Comparison of ENCODE assay signal across 21 cellular contexts in genomic region chr18:46321954-46322353, GRCh38.
A peak's percentile ranks its signal among the peaks of the same experiment; 100 is the strongest.
DNase-seq lines count a peak whose midpoint lies in the region; ATAC-seq and TF ChIP-seq lines count a peak whose summit lies in the region.
"Had no signal": no experiment of that assay in that cellular context is flagged by ENCODE, and none has a peak within 500 bp of the region (broad histone marks: within the 10 kb centered on the region; RNA-seq: fewer than 3 reads in every experiment).

No MANE protein-coding gene starts in this region.

- H3K4me3 Mint-ChIP-seq in type B pancreatic cell = peak overlapping the region; percentile 62
- H3K4me3 Mint-ChIP-seq: immature natural killer cell; naive thymus-derived CD4-positive, alpha-beta T cell had no signal

- H3K36me3 ChIP-seq in SK-N-MC (ENCODE audit: insufficient read depth, low read length) = no peaks in the 10 kb centered on the region
- H3K36me3 ChIP-seq in prostate gland = no peaks in the 10 kb centered on the region

- H3K9me3 Mint-ChIP-seq in activated naive CD4-positive, alpha-beta T cell treated with anti-CD3 and anti-CD28 coated beads, Interleukin-2, amount 50 U/mL, for 72 hours = no peaks in the 10 kb centered on the region
- H3K9me3 Mint-ChIP-seq in type B pancreatic cell = no peaks in the 10 kb centered on the region
- H3K9me3 Mint-ChIP-seq: immature natural killer cell; naive thymus-derived CD4-positive, alpha-beta T cell had no signal

- TF ChIP-seq CTCF in type B pancreatic cell (conservative IDR thresholded peaks at IDR 0.05) (no peak), prostate gland (IDR thresholded peaks at IDR 0.05) (no peak)

- H3K27me3 Mint-ChIP-seq in type B pancreatic cell = peaks cover 4% of the 10 kb centered on the region

- intact Hi-C loops in prostate gland (cut with DNase I) = no loop called here

- H3K27me3 ChIP-seq in prostate gland (replicated peaks; ENCODE audit: insufficient read depth) = no peaks in the 10 kb centered on the region

- ATAC-seq in activated naive CD4-positive, alpha-beta T cell treated with anti-CD3 and anti-CD28 coated beads, Interleukin-2, amount 50 U/mL, for 72 hours = no peak
- ATAC-seq in HG03460 (IDR thresholded peaks at IDR 0.05; ENCODE audit: unreplicated experiment) = no peak
- ATAC-seq: naive thymus-derived CD4-positive, alpha-beta T cell had no signal

- H3K27ac Mint-ChIP-seq in activated naive CD4-positive, alpha-beta T cell treated with anti-CD3 and anti-CD28 coated beads, Interleukin-2, amount 50 U/mL, for 72 hours = peak overlapping the region; percentile 5 to 38
- H3K27ac Mint-ChIP-seq in type B pancreatic cell = peak overlapping the region; percentile 86
- H3K27ac Mint-ChIP-seq: naive thymus-derived CD4-positive, alpha-beta T cell had no signal

- WGBS in prostate gland = 51% methylated on average over 5 of the region's 5 CpGs

- no peaks in the 10 kb centered on the region for H3K36me3 Mint-ChIP-seq in activated naive CD4-positive, alpha-beta T cell treated with anti-CD3 and anti-CD28 coated beads, Interleukin-2, amount 50 U/mL, for 72 hours
- no peaks in the 10 kb centered on the region for H3K36me3 Mint-ChIP-seq in type B pancreatic cell
- H3K36me3 Mint-ChIP-seq: immature natural killer cell; naive thymus-derived CD4-positive, alpha-beta T cell had no signal

- no peak for DNase-seq in activated naive CD4-positive, alpha-beta T cell treated with anti-CD3 and anti-CD28 coated beads, Interleukin-2, amount 50 U/mL, for 72 hours (ENCODE audit: low spot score in 2 of 2)
- DNase-seq in activated naive CD4-positive, alpha-beta T cell treated with anti-CD3 and anti-CD28 coated beads, Interleukin-2, amount 50 U/mL, for 16 hours = no peak
- DNase-seq in SK-N-MC (ENCODE audit: low read depth, low spot score) (no peak), iPS-NIHi7 (ENCODE audit: extremely low spot score) (peak; percentile 48), type B pancreatic cell (ENCODE audit: extremely low spot score, unreplicated experiment) (peak; percentile 34), prostate gland (ENCODE audit: low spot score) (no peak), GM19240 (ENCODE audit: insufficient read length, low spot score) (no peak)
- DNase-seq: activated CD4-positive, alpha-beta T cell treated with anti-CD3 and anti-CD28 coated beads for 4 hours; activated CD8-positive, alpha-beta memory T cell treated with anti-CD3 and anti-CD28 coated beads, Interleukin-2, amount 50 U/mL, for 4 hours; activated naive CD4-positive, alpha-beta T cell; GOT3; immature natural killer cell; MM.1S; naive thymus-derived CD4-positive, alpha-beta T cell; NCI-H2081; OCI-M1; SK-N-SH; stimulated activated naive CD4-positive, alpha-beta T cell treated with Interleukin-2 at 50 U/mL for 16 hours; trophoblast cell had no signal

- H3K4me3 ChIP-seq in SK-N-MC (no peak overlapping the region), prostate gland (no peak overlapping the region)

- H3K9ac ChIP-seq in SK-N-MC (ENCODE audit: insufficient read length) = no peak overlapping the region
- H3K9ac ChIP-seq: SK-N-SH had no signal

- H3K27ac ChIP-seq in SK-N-MC (peak overlapping the region; percentile 67), prostate gland (no peak overlapping the region)
- H3K27ac ChIP-seq: C4-2B had no signal

- peaks cover 34% of the 10 kb centered on the region for H3K4me1 Mint-ChIP-seq in type B pancreatic cell (ENCODE audit: unreplicated experiment)

- no peak for TF ChIP-seq POLR2A in prostate gland (IDR thresholded peaks at IDR 0.05)

- H3K9me3 ChIP-seq in SK-N-MC (ENCODE audit: low read depth, low read length) (no peaks in the 10 kb centered on the region), prostate gland (no peaks in the 10 kb centered on the region)
- H3K9me3 ChIP-seq: SK-N-SH had no signal

- no peaks in the 10 kb centered on the region for H3K4me1 ChIP-seq in prostate gland (replicated peaks)

Comparison
In these comparisons a context has a peak if more than half of its experiments do, and no peak if none do; other contexts are left out.
1. DNase-seq: peak in iPS-NIHi7 (single experiment) and type B pancreatic cell (single experiment); none in activated naive CD4-positive, alpha-beta T cell treated with anti-CD3 and anti-CD28 coated beads, Interleukin-2, amount 50 U/mL, for 72 hours (0 of 2), activated naive CD4-positive, alpha-beta T cell treated with anti-CD3 and anti-CD28 coated beads, Interleukin-2, amount 50 U/mL, for 16 hours (single experiment), SK-N-MC (single experiment), prostate gland (single experiment) and GM19240 (single experiment).